13 cellular contexts compared by ENCODE assay signal in the genomic region with DNA sequence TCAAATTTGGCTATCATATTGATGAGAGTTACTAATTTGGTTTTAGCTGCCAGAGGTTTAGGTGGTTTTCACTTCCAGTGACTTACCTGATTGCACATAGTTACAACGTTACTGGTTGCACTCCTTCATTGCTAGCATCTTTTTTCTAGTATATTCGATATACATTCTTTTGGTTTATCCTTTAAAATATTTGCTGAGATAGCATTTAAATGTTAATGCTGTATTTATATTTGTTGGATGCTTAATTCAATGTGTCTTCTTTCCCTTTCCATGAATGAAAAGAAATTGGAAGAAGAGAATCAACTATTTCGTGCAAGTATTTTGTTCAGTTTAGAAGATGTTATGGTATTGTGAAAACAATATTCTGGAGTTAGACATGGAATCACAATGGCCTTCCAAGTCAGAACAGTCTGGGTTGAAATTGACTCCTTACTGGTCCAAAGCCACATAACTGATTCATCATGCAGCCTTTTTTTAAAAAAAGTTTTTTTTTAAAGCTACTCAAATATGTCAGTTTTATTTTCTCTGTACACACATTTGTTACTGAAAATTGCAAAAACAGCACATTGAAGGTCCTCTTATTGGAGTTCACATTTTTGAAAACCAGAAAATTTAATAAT. TPM values are rescaled to one million over a fixed set of nuclear protein-coding genes. Genes with fewer than 3 reads are reported as not detected.
DNase-seq lines count a peak whose midpoint lies in the region; ATAC-seq and TF ChIP-seq lines count a peak whose summit lies in the region.
"Had no signal": no experiment of that assay in that cellular context is flagged by ENCODE, and none has a peak within 500 bp of the region (broad histone marks: within the 10 kb centered on the region; RNA-seq: fewer than 3 reads in every experiment).

No MANE protein-coding gene starts in this region.

- H4K91ac ChIP-seq in trophoblast cell (ENCODE audit: low read depth, low read length), result no peak overlapping the region

- peak overlapping the region; percentile 80 for H3K4me2 ChIP-seq in SK-N-SH
- H3K4me2 ChIP-seq in fibroblast of lung (ENCODE audit: extremely low read depth, insufficient read depth, low read length), result peak overlapping the region; percentile 69
- H3K4me2 ChIP-seq in trophoblast cell (ENCODE audit: low read length), result peak overlapping the region; percentile 37

- no peak overlapping the region for H4K12ac ChIP-seq in trophoblast cell (ENCODE audit: low read depth, low read length)

- no peak overlapping the region for H4K8ac ChIP-seq in trophoblast cell (ENCODE audit: low read depth, low read length)

- TF ChIP-seq EP300 in SK-N-SH (IDR thresholded peaks at IDR 0.05; ENCODE audit: borderline replicate concordance in 1 of 2, low read depth in 1 of 2, low read length in 1 of 2), result no peak

- peaks cover 3% of the 10 kb centered on the region for H3F3A ChIP-seq in SK-N-SH (replicated peaks; ENCODE audit: insufficient read depth)

- H3K4me3 ChIP-seq in SK-N-SH (ENCODE audit: low read depth in 2 of 2, low read length in 1 of 2) (peak overlapping the region in 1 of 2 experiments; percentile 85; a peak in 2 of 4 replicates), SK-N-MC (peak overlapping the region; percentile 95), fibroblast of lung (replicated peaks in 1 of 4; ENCODE audit: control extremely low read depth in 1 of 4, insufficient read depth in 1 of 4, low read depth in 3 of 4, low read length in 4 of 4) (peak overlapping the region; percentile 55 to 85 (median 65)), trophoblast cell (ENCODE audit: low read depth, low read length) (no peak overlapping the region)

- H3K36me3 ChIP-seq in SK-N-SH (replicated peaks in 1 of 2; ENCODE audit: control insufficient read depth in 1 of 2, insufficient read depth in 2 of 2, low read length in 1 of 2), result peaks cover 7 to 17% of the 10 kb centered on the region in 2 experiments
- peaks cover 43% of the 10 kb centered on the region for H3K36me3 ChIP-seq in SK-N-MC (ENCODE audit: insufficient read depth, low read length)
- peaks cover 1% of the 10 kb centered on the region for H3K36me3 ChIP-seq in fibroblast of lung (ENCODE audit: control insufficient read depth, insufficient read depth, low read length)
- H3K36me3 ChIP-seq in trophoblast cell (ENCODE audit: control insufficient read depth in 1 of 2, insufficient read depth in 2 of 2, low read length in 2 of 2), result peaks cover 0 to 5% of the 10 kb centered on the region in 2 experiments
- H3K36me3 ChIP-seq: left lung, thoracic aorta had no signal

- H3K9me3 ChIP-seq in SK-N-SH (no peaks in the 10 kb centered on the region), SK-N-MC (ENCODE audit: low read depth, low read length) (peaks cover 3% of the 10 kb centered on the region; the same call in 1 of the 2 replicates), fibroblast of lung (ENCODE audit: control insufficient read depth, insufficient read depth, low read depth, low read length) (no peaks in the 10 kb centered on the region), trophoblast cell (ENCODE audit: insufficient read depth, low read depth, low read length) (peaks cover 1% of the 10 kb centered on the region)
- H3K9me3 ChIP-seq: left lung, thoracic aorta had no signal

- H3K4me1 ChIP-seq in SK-N-SH (ENCODE audit: control insufficient read depth in 1 of 2, insufficient read depth in 2 of 2, low read depth in 1 of 2, low read length in 1 of 2), result peaks cover 9 to 23% of the 10 kb centered on the region in 2 experiments; a peak in 3 of 4 replicates
- no peaks in the 10 kb centered on the region for H3K4me1 ChIP-seq in fibroblast of lung (ENCODE audit: control insufficient read depth, extremely low read depth, insufficient read depth, low read length)
- H3K4me1 ChIP-seq in trophoblast cell (ENCODE audit: control insufficient read depth in 1 of 2, insufficient read depth in 2 of 2, low read length in 2 of 2), result peaks cover 3 to 11% of the 10 kb centered on the region in 2 experiments

- TF ChIP-seq RAD21 in SK-N-SH (IDR thresholded peaks at IDR 0.05; ENCODE audit: low read length), result no peak

- H3K18ac ChIP-seq in trophoblast cell (ENCODE audit: low read length), result no peak overlapping the region

- no peak overlapping the region for H2AK5ac ChIP-seq in trophoblast cell (ENCODE audit: low read length)

- no peaks in the 10 kb centered on the region for H3K9me2 ChIP-seq in SK-N-SH

- DNase-seq in SK-N-SH, result no peak
- no peak for DNase-seq in SK-N-MC (ENCODE audit: low read depth, low spot score)
- DNase-seq in fibroblast of lung (ENCODE audit: low read depth in 2 of 2), result peak; percentile 42 to 60
- no peak for DNase-seq in trophoblast cell
- no peak for DNase-seq in KBM-7
- no peak for DNase-seq in NCI-H774 (lab: John Stamatoyannopoulos, UW)
- DNase-seq in activated gamma-delta T cell treated with Interleukin-2 at 50 U/mL for 16 hours, result no peak
- DNase-seq: effector CD4-positive, alpha-beta T cell; left lung; NCI-H146 had no signal

- TF ChIP-seq CTCF in SK-N-SH (IDR thresholded peaks at IDR 0.05), result no peak
- no peak for TF ChIP-seq CTCF in fibroblast of lung (conservative IDR thresholded peaks at IDR 0.05 in 1 of 2, IDR thresholded peaks at IDR 0.05 in 1 of 2; ENCODE audit: low read depth in 1 of 2, low read length in 2 of 2)

- no peak overlapping the region for H2BK12ac ChIP-seq in trophoblast cell (ENCODE audit: low read length)

- H2BK120ac ChIP-seq in trophoblast cell (ENCODE audit: insufficient read depth, low read length, poor library complexity), result no peak overlapping the region

- H3K9ac ChIP-seq in SK-N-SH (no peak overlapping the region), SK-N-MC (ENCODE audit: insufficient read length) (no peak overlapping the region), fibroblast of lung (ENCODE audit: insufficient read depth, low read length) (no peak overlapping the region), trophoblast cell (ENCODE audit: low read length) (no peak overlapping the region)

- POLR2A ChIA-PET in SK-N-SH (lab: Yijun Ruan, JAX), result no interaction called here

- H3K4ac ChIP-seq in trophoblast cell (ENCODE audit: low read depth, low read length), result peak overlapping the region; percentile 88

- H3K27me3 ChIP-seq in SK-N-SH (ENCODE audit: insufficient read depth), result no peaks in the 10 kb centered on the region
- H3K27me3 ChIP-seq in fibroblast of lung (ENCODE audit: control insufficient read depth, insufficient read depth, low read length), result no peaks in the 10 kb centered on the region
- H3K27me3 ChIP-seq in trophoblast cell (ENCODE audit: insufficient read depth, low read length), result no peaks in the 10 kb centered on the region
- H3K27me3 ChIP-seq: left lung had no signal

- no peak overlapping the region for H3K14ac ChIP-seq in trophoblast cell (ENCODE audit: low read length)

- in situ Hi-C loops in KBM-7 (cut with MboI; ENCODE audit: low pct_unique_long_range_greater_than_20kb, low sequenced_read_pairs), result loop anchor here (25.0 kb wide), 1 partner anchor 103 kb away; no protein-coding TSS in a partner anchor

- no peak overlapping the region for H2BK5ac ChIP-seq in trophoblast cell (ENCODE audit: low read depth, low read length, poor library complexity)

- H3K27ac ChIP-seq in SK-N-SH (ENCODE audit: low read depth in 2 of 2, low read length in 1 of 2) (0 out of 4 replicates have a peak overlapping the region, but pooled peaks of 1 of the 2 experiments have one; percentile 10), SK-N-MC (no peak overlapping the region), fibroblast of lung (ENCODE audit: insufficient read depth, low read length) (no peak overlapping the region), trophoblast cell (ENCODE audit: low read depth, low read length) (no peak overlapping the region)
- H3K27ac ChIP-seq: 22Rv1, thoracic aorta had no signal

- WGBS in SK-N-SH (ENCODE audit: low lambda C conversion rate), result 91% methylated on average over 3 of the region's 3 CpGs
- no CpG with 5 or more reads among the region's 3 CpGs for WGBS in trophoblast cell (ENCODE audit: extremely low coverage, insufficient coverage, insufficient read length)

- no peak overlapping the region for H3K23ac ChIP-seq in trophoblast cell (ENCODE audit: low read length)

- peaks cover 14% of the 10 kb centered on the region for H3K79me1 ChIP-seq in trophoblast cell (ENCODE audit: low read length)

- peaks cover 53% of the 10 kb centered on the region for H4K20me1 ChIP-seq in SK-N-SH (ENCODE audit: insufficient read depth)
- no peaks in the 10 kb centered on the region for H4K20me1 ChIP-seq in fibroblast of lung (ENCODE audit: control insufficient read depth, extremely low read depth, insufficient read depth, low read length)

- H3K79me2 ChIP-seq in SK-N-SH (ENCODE audit: insufficient read depth) (peaks cover 71% of the 10 kb centered on the region), fibroblast of lung (ENCODE audit: control insufficient read depth, insufficient read depth, low read length) (peaks cover 62% of the 10 kb centered on the region), trophoblast cell (ENCODE audit: control insufficient read depth, insufficient read depth, low read length, poor library complexity) (peaks cover 29% of the 10 kb centered on the region)

- H2AFZ ChIP-seq in SK-N-SH (ENCODE audit: low read depth), result no peak overlapping the region
- H2AFZ ChIP-seq in fibroblast of lung (ENCODE audit: low read length), result no peak overlapping the region
- H2AFZ ChIP-seq in trophoblast cell (ENCODE audit: insufficient read depth, low read length, poor library complexity), result no peak overlapping the region

- CTCF ChIA-PET in SK-N-SH (lab: Yijun Ruan, JAX), result interaction anchor here (0.6 kb wide), 1 partner anchor 1876 kb away, joined by 3 read pairs; no protein-coding TSS in a partner anchor

- ATAC-seq in SK-N-SH treated with all-trans-retinoic acid at 6 μM for 48 hours, result no peak
- ATAC-seq: left lung had no signal

TF ChIP-seq in SK-N-SH treated with all-trans-retinoic acid at 6 μM for 48 hours, 23 proteins besides CTCF, POLR2A, EP300 and RAD21 (continues in another document):
- TF ChIP-seq PPARA (CRISPR knock-in tag; IDR thresholded peaks at IDR 0.05; ENCODE audit: borderline replicate concordance), result no peak
- TF ChIP-seq TCF4 (CRISPR knock-in tag; IDR thresholded peaks at IDR 0.05; ENCODE audit: borderline replicate concordance), result no peak
- no peak for TF ChIP-seq ESRRG (CRISPR knock-in tag; IDR thresholded peaks at IDR 0.05)
- no peak for TF ChIP-seq GLIS3 (CRISPR knock-in tag; IDR thresholded peaks at IDR 0.05)
- no peak for TF ChIP-seq RARB (CRISPR knock-in tag; IDR thresholded peaks at IDR 0.05)

RNA-seq across cellular contexts. Expression of a gene that starts 2.2 kb away (rescaled TPM):
- polyA plus RNA-seq in SK-N-SH (2012; rRNA removed) (35.8 and 47.2 TPM in 2 replicates), fibroblast of lung (96.9 and 107 TPM in 2 replicates)
- polyA plus RNA-seq in SK-N-SH (2012; cell fraction: cytosol; rRNA removed), result 52.9 and 54.4 TPM in 2 replicates
- polyA plus RNA-seq in SK-N-SH (2012; cell fraction: nucleus; rRNA removed), result 45.4 and 95.6 TPM in 2 replicates
- 88.1 and 121 TPM in 2 replicates for total RNA-seq in fibroblast of lung
- 51.2 and 60.4 TPM in 2 replicates for polyA plus RNA-seq in fibroblast of lung (2012)
- 27.0 and 30.1 TPM in 2 replicates for polyA minus RNA-seq in fibroblast of lung (ENCODE audit: low replicate concordance)
- 65.0 and 67.0 TPM in 2 replicates for polyA plus RNA-seq in trophoblast cell (2013)

Comparison
In these comparisons a context has a peak if more than half of its experiments do, and no peak if none do; other contexts are left out.
1. DNase-seq: peak in fibroblast of lung (2 of 2); none in SK-N-SH (single experiment), SK-N-MC (single experiment), trophoblast cell (0 of 2), KBM-7 (single experiment), NCI-H774 (single experiment) and activated gamma-delta T cell treated with Interleukin-2 at 50 U/mL for 16 hours (single experiment).
2. Peak in every context shown above with its lines, with median percentiles within 50 percentile points of each other: H3K4me2 ChIP-seq.